Comparison of ENCODE assay signal across 19 cellular contexts in the genomic region with DNA sequence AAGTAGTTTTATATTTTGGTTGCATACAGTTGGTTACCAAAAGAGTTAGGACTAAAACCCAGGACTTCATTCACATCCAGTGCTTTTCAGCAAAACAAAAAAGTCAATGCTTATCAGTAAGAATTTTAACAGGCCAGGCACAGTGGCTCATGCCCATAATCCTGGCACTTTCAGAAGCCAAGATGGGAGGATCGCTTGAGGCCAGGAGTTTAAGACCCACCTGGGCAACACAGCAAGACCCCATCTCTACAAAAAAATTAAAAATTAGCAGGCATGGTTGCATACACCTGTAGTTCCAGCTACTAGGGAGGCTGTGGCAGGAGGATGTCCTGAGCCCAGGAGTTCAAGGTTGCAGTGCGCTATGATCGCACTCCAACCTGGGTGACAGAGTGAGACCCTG. TPM values are rescaled to one million over a fixed set of nuclear protein-coding genes. Genes with fewer than 3 reads are reported as not detected.
A peak's percentile ranks its signal among the peaks of the same experiment; 100 is the strongest.
DNase-seq lines count a peak whose midpoint lies in the region; ATAC-seq and TF ChIP-seq lines count a peak whose summit lies in the region.
"Had no signal": no experiment of that assay in that cellular context is flagged by ENCODE, and none has a peak within 500 bp of the region (broad histone marks: within the 10 kb centered on the region; RNA-seq: fewer than 3 reads in every experiment).

No MANE protein-coding gene starts in this region.

- no peak overlapping the region for H3K18ac ChIP-seq in mesenchymal stem cell (ENCODE audit: low read depth in 1 of 2, low read length in 2 of 2)

- TF ChIP-seq CTCF in mammary epithelial cell (conservative IDR thresholded peaks at IDR 0.05 in 1 of 2, IDR thresholded peaks at IDR 0.05 in 1 of 2; ENCODE audit: extremely low read depth in 1 of 2, insufficient read depth in 1 of 2, low read depth in 1 of 2, low read length in 2 of 2) = no peak
- no peak for TF ChIP-seq CTCF in MCF 10A (IDR thresholded peaks at IDR 0.05; ENCODE audit: unreplicated experiment)
- TF ChIP-seq CTCF in uterus (IDR thresholded peaks at IDR 0.05) = no peak

- POLR2A ChIA-PET in MCF 10A (lab: Yijun Ruan, JAX) = interaction anchor here (0.5 to 1.7 kb wide), 3 partner anchors 11 to 68 kb away, joined by 3 to 6 read pairs (median 4); no protein-coding TSS in a partner anchor

- no peak overlapping the region for H3K4me2 ChIP-seq in mammary epithelial cell (ENCODE audit: insufficient read depth, low read depth, low read length)
- H3K4me2 ChIP-seq in mesenchymal stem cell (ENCODE audit: low read length, poor library complexity, severe bottlenecking) = no peak overlapping the region
- H3K4me2 ChIP-seq: A549; BLaER1 treated with 17β-estradiol and CSF1 and Interleukin-3, amounts not matched to agents 10 nM and 100 nM had no signal

- no peak overlapping the region for H3K23ac ChIP-seq in mesenchymal stem cell (ENCODE audit: low read length in 2 of 2)

- CTCF ChIA-PET in mammary epithelial cell (lab: Charles Lee; ENCODE audit: low non-redundant PET) (no interaction called here), MCF 10A (lab: Yijun Ruan, JAX) (no interaction called here)

- peaks cover 7% of the 10 kb centered on the region for H3K9me3 Mint-ChIP-seq in MCF 10A (ENCODE audit: unreplicated experiment)
- H3K9me3 Mint-ChIP-seq: CD4-positive, alpha-beta T cell; CD8-positive, alpha-beta T cell had no signal

- ATAC-seq in T-helper 17 cell (no peak), GM21360 (IDR thresholded peaks at IDR 0.05; ENCODE audit: unreplicated experiment) (no peak)
- ATAC-seq: A549 had no signal

- H3K79me1 ChIP-seq in mesenchymal stem cell (replicated peaks; ENCODE audit: low read length, poor library complexity, severe bottlenecking) = peaks cover 20% of the 10 kb centered on the region

- no peak overlapping the region for H2AK5ac ChIP-seq in mesenchymal stem cell (ENCODE audit: low read length, severe bottlenecking)

- dilution Hi-C loops in mammary epithelial cell (cut with HindIII; ENCODE audit: low sequenced_read_pairs) = no loop called here

- no peaks in the 10 kb centered on the region for H3K36me3 ChIP-seq in mammary epithelial cell (ENCODE audit: insufficient read depth, low read length)
- H3K36me3 ChIP-seq in mesenchymal stem cell (ENCODE audit: control insufficient read depth in 1 of 2, insufficient read depth in 2 of 2, low read depth in 1 of 2, low read length in 2 of 2) = peaks cover 0 to 12% of the 10 kb centered on the region in 2 experiments
- H3K36me3 ChIP-seq in uterus = no peaks in the 10 kb centered on the region

- intact Hi-C loops in mammary epithelial cell (cut with micrococcal nuclease) = no loop called here
- intact Hi-C loops in MCF 10A (cut with micrococcal nuclease) = no loop called here
- intact Hi-C loops in uterus (cut with DNase I; ENCODE audit: low total_unique reads) = no loop called here

- no peak overlapping the region for H3K14ac ChIP-seq in mesenchymal stem cell (ENCODE audit: low read length in 2 of 2)

- H2BK120ac ChIP-seq in mesenchymal stem cell (ENCODE audit: low read depth, low read length) = no peak overlapping the region

- H2BK12ac ChIP-seq in mesenchymal stem cell (ENCODE audit: low read length in 2 of 2) = no peak overlapping the region

- H3K9ac ChIP-seq in mammary epithelial cell (ENCODE audit: insufficient read depth, low read length) (no peak overlapping the region), mesenchymal stem cell (ENCODE audit: low read length) (no peak overlapping the region)
- H3K9ac ChIP-seq: BLaER1 treated with 17β-estradiol and CSF1 and Interleukin-3, amounts not matched to agents 10 nM and 100 nM had no signal

- WGBS in mammary epithelial cell (ENCODE audit: low coverage, missing lambda C conversion rate) = 100% methylated on average over 3 of the region's 3 CpGs
- 100% methylated on average over 1 of the region's 3 CpGs for WGBS in mesenchymal stem cell

- H2AFZ ChIP-seq in mammary epithelial cell (ENCODE audit: low read depth, low read length) (no peak overlapping the region), mesenchymal stem cell (ENCODE audit: low read depth, low read length) (no peak overlapping the region)

- H3K4me1 ChIP-seq in mammary epithelial cell (ENCODE audit: insufficient read depth, low read length) (peaks cover 27% of the 10 kb centered on the region), mesenchymal stem cell (ENCODE audit: control insufficient read depth, insufficient read depth, low read depth, low read length) (peaks cover 3% of the 10 kb centered on the region), uterus (peaks cover 0 to 12% of the 10 kb centered on the region in 2 donors)

- H3K27ac ChIP-seq in mammary epithelial cell (ENCODE audit: insufficient read depth, low read depth, low read length) (peak overlapping the region; percentile 9), mesenchymal stem cell (ENCODE audit: low read length, poor library complexity, severe bottlenecking) (no peak overlapping the region), uterus (no peak overlapping the region)
- H3K27ac ChIP-seq: 22Rv1; A549; BLaER1 treated with 17β-estradiol and CSF1 and Interleukin-3, amounts not matched to agents 10 nM and 100 nM; C4-2B had no signal

- peaks cover 16% of the 10 kb centered on the region for H3K79me2 ChIP-seq in mammary epithelial cell (ENCODE audit: insufficient read depth, low read length)

- no peak overlapping the region for H2BK5ac ChIP-seq in mesenchymal stem cell (ENCODE audit: low read depth, low read length, poor library complexity, severe bottlenecking)

- H3K27me3 Mint-ChIP-seq in MCF 10A (ENCODE audit: insufficient read depth, unreplicated experiment) (no peaks in the 10 kb centered on the region), T-helper 17 cell (no peaks in the 10 kb centered on the region)
- H3K27me3 Mint-ChIP-seq: B cell; CD4-positive, alpha-beta T cell had no signal

- TF ChIP-seq POLR2A in uterus (IDR thresholded peaks at IDR 0.05) = no peak

- H3K36me3 Mint-ChIP-seq in MCF 10A (ENCODE audit: insufficient read depth, unreplicated experiment) (no peaks in the 10 kb centered on the region), T-helper 17 cell (ENCODE audit: low read depth) (peaks cover 9% of the 10 kb centered on the region)

- H3K9me3 ChIP-seq in mammary epithelial cell (replicated peaks; ENCODE audit: insufficient read depth, low read length) (no peaks in the 10 kb centered on the region), T-helper 17 cell (ENCODE audit: control insufficient read depth, low read length, poor library complexity, severe bottlenecking) (no peaks in the 10 kb centered on the region), mesenchymal stem cell (ENCODE audit: control insufficient read depth, low read length) (no peaks in the 10 kb centered on the region), uterus (no peaks in the 10 kb centered on the region)
- H3K9me3 ChIP-seq: A549, Caco-2 had no signal

- no peak overlapping the region for H3K27ac Mint-ChIP-seq in MCF 10A (ENCODE audit: low read depth, unreplicated experiment)
- H3K27ac Mint-ChIP-seq in T-helper 17 cell = peak overlapping the region; percentile 92
- H3K27ac Mint-ChIP-seq: B cell had no signal

- in situ Hi-C loops in mammary epithelial cell (cut with MboI; ENCODE audit: low sequenced_read_pairs in 2 of 2) = no loop called here

- DNase-seq in mammary epithelial cell = no peak
- DNase-seq in MCF 10A (ENCODE audit: unreplicated experiment) = no peak
- DNase-seq in T-helper 17 cell = no peak
- no peak for DNase-seq in mesenchymal stem cell
- no peak for DNase-seq in HCEC 1CT
- no peak for DNase-seq in uterus
- DNase-seq: AML-193; Caco-2; Calu3; CD4-positive, alpha-beta T cell; CD8-positive, alpha-beta T cell; DMS79 treated with DMSO at 0.1 percent for 48 hours; GF-D8 had no signal

- BruUV-seq in mammary epithelial cell (replicated peaks; lab: Mats Ljungman, UMichigan) = no TSS peak
- BruUV-seq in MCF 10A (replicated peaks; lab: Mats Ljungman, UMichigan) = no TSS peak

- H3K4me3 Mint-ChIP-seq in MCF 10A (ENCODE audit: unreplicated experiment) = no peak overlapping the region
- H3K4me3 Mint-ChIP-seq in T-helper 17 cell = no peak overlapping the region
- H3K4me3 Mint-ChIP-seq: B cell; CD4-positive, alpha-beta T cell; CD8-positive, alpha-beta T cell had no signal

- H3K4me3 ChIP-seq in mammary epithelial cell (replicated peaks in 1 of 3; ENCODE audit: insufficient read depth in 1 of 3, low read depth in 2 of 3, low read length in 3 of 3) = no peak overlapping the region
- H3K4me3 ChIP-seq in mesenchymal stem cell (ENCODE audit: insufficient read depth in 1 of 2, low read depth in 1 of 2, low read length in 2 of 2) = no peak overlapping the region
- no peak overlapping the region for H3K4me3 ChIP-seq in uterus
- H3K4me3 ChIP-seq: A549; BLaER1 treated with 17β-estradiol and CSF1 and Interleukin-3, amounts not matched to agents 10 nM and 100 nM had no signal

- no peak overlapping the region for H2BK15ac ChIP-seq in mesenchymal stem cell (ENCODE audit: low read depth, poor library complexity, severe bottlenecking)

- no peaks in the 10 kb centered on the region for H3K27me3 ChIP-seq in mammary epithelial cell (ENCODE audit: insufficient read depth, low read length)
- no peaks in the 10 kb centered on the region for H3K27me3 ChIP-seq in mesenchymal stem cell (ENCODE audit: control insufficient read depth in 1 of 2, insufficient read depth in 1 of 2, low read length in 2 of 2)
- H3K27me3 ChIP-seq in uterus = no peaks in the 10 kb centered on the region
- H3K27me3 ChIP-seq: BLaER1 treated with 17β-estradiol and CSF1 and Interleukin-3, amounts not matched to agents 10 nM and 100 nM had no signal

- H3K4ac ChIP-seq in mesenchymal stem cell (ENCODE audit: low read depth in 1 of 2, low read length in 2 of 2) = no peak overlapping the region

- H4K91ac ChIP-seq in mesenchymal stem cell (ENCODE audit: low read length) = no peak overlapping the region

- H3K4me1 Mint-ChIP-seq in MCF 10A (ENCODE audit: insufficient read depth, unreplicated experiment) (peaks cover 26% of the 10 kb centered on the region), T-helper 17 cell (peaks cover 44% of the 10 kb centered on the region)

- H4K8ac ChIP-seq in mesenchymal stem cell (ENCODE audit: low read length) = peak overlapping the region; percentile 14

- no peaks in the 10 kb centered on the region for H4K20me1 ChIP-seq in mammary epithelial cell (ENCODE audit: insufficient read depth, low read length)

RNA-seq across cellular contexts. Expression of gene AKT3, which starts 47.3 kb away (rescaled TPM):
- total RNA-seq in mammary epithelial cell = 10 to 100 TPM in 1 of 2 donors, 1 to 10 TPM in 1; 9.3 to 16.2 TPM
- 11.2 TPM for polyA plus RNA-seq in mammary epithelial cell
- 57.8 TPM for polyA minus RNA-seq in mammary epithelial cell
- total RNA-seq in MCF 10A (2022) = 31.9 and 35.0 TPM in 2 replicates
- total RNA-seq in T-helper 17 cell = 100 to 1,000 TPM in 1 of 2 donors, 10 to 100 TPM in 1; 96.0 to 103 TPM
- 32.9 TPM for polyA plus RNA-seq in mesenchymal stem cell (2013, experiment 1 of 2)
- polyA plus RNA-seq in mesenchymal stem cell (2013, experiment 2 of 2) = 34.8 TPM
- 100 to 1,000 TPM in 2 of 4 donors, 10 to 100 TPM in 2; 39.2 to 227 (median 97.6) TPM for total RNA-seq in uterus
